In the genomic region with DNA sequence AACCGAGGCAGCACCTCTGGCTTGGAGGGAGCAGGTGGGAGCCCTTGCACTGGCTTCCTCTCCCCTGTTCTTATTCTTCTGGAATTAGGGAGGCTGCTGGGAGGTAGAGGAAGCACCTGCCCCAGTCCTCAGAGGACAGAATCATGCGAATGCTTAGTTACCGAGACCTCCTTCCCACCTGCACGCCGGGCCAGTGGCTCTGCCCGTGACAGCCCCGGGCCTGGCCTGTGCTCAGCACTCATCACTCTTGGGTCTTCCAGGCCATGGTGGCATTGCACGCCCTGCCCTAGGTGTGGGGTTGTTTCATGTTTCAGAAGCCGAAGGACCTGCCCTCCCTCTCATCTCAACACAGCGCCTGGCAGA, we compare ENCODE assay signal across 9 cellular contexts. TPM values are rescaled to one million over a fixed set of nuclear protein-coding genes. Genes with fewer than 3 reads are reported as not detected.
A peak's percentile ranks its signal among the peaks of the same experiment; 100 is the strongest.
DNase-seq lines count a peak whose midpoint lies in the region; ATAC-seq lines count a peak whose summit lies in the region.
"Had no signal": no experiment of that assay in that cellular context is flagged by ENCODE, and none has a peak within 500 bp of the region (broad histone marks: within the 10 kb centered on the region; RNA-seq: fewer than 3 reads in every experiment).

No MANE protein-coding gene starts in this region.

- peak; percentile 19 for ATAC-seq in HG03066 (IDR thresholded peaks at IDR 0.05; ENCODE audit: low read depth, unreplicated experiment)
- no peak for ATAC-seq in HG02852 (IDR thresholded peaks at IDR 0.05; ENCODE audit: unreplicated experiment)
- no peak for ATAC-seq in GM19023 (IDR thresholded peaks at IDR 0.05; ENCODE audit: unreplicated experiment)
- ATAC-seq: A549 had no signal

- H3K36me3 Mint-ChIP-seq in T-helper 2 cell treated with Interferon-gamma antibody and Interleukin-4, amounts not matched to agents 5 μg/mL and 100 μg/mL, for 36 hours (ENCODE audit: low read depth), result peaks cover 26% of the 10 kb centered on the region
- H3K36me3 Mint-ChIP-seq in activated T-helper 2 cell treated with anti-CD3 and anti-CD28 coated beads, Interferon-gamma antibody, Interleukin-2, Interleukin-4, amounts not matched to agents 10 μg/mL and 5 μg/mL and 100 μg/mL, durations not matched to agents 14 hours and 24 hours and 36 hours (ENCODE audit: low read depth), result peaks cover 21% of the 10 kb centered on the region

- intact Hi-C loops in activated T-helper 2 cell treated with anti-CD3 and anti-CD28 coated beads, Interferon-gamma antibody, Interleukin-2, Interleukin-4, amounts not matched to agents 10 μg/mL and 5 μg/mL and 100 μg/mL, durations not matched to agents 14 hours and 24 hours and 36 hours (cut with micrococcal nuclease), result no loop called here

- peak overlapping the region; percentile 91 for H3K4me3 Mint-ChIP-seq in T-helper 2 cell treated with Interferon-gamma antibody and Interleukin-4, amounts not matched to agents 5 μg/mL and 100 μg/mL, for 36 hours
- peak overlapping the region; percentile 75 for H3K4me3 Mint-ChIP-seq in activated T-helper 2 cell treated with anti-CD3 and anti-CD28 coated beads, Interferon-gamma antibody, Interleukin-2, Interleukin-4, amounts not matched to agents 10 μg/mL and 5 μg/mL and 100 μg/mL, durations not matched to agents 14 hours and 24 hours and 36 hours (ENCODE audit: low read depth)

- no peak for DNase-seq in T-helper 2 cell treated with Interferon-gamma antibody and Interleukin-4, amounts not matched to agents 5 μg/mL and 100 μg/mL, for 36 hours (ENCODE audit: low spot score)
- no peak for DNase-seq in T-helper 2 cell
- DNase-seq in activated T-helper 2 cell treated with anti-CD3 and anti-CD28 coated beads, Interferon-gamma antibody, Interleukin-2, Interleukin-4, amounts not matched to agents 10 μg/mL and 5 μg/mL and 100 μg/mL, durations not matched to agents 14 hours and 24 hours and 36 hours (ENCODE audit: low spot score), result no peak
- no peak for DNase-seq in NCI-H2107 treated with DMSO at 0.1 percent for 48 hours (lab: John Stamatoyannopoulos, UW; ENCODE audit: unreplicated experiment)

- no peaks in the 10 kb centered on the region for H3K27me3 Mint-ChIP-seq in T-helper 2 cell treated with Interferon-gamma antibody and Interleukin-4, amounts not matched to agents 5 μg/mL and 100 μg/mL, for 36 hours (ENCODE audit: low read depth)
- peaks cover 1% of the 10 kb centered on the region for H3K27me3 Mint-ChIP-seq in activated T-helper 2 cell treated with anti-CD3 and anti-CD28 coated beads, Interferon-gamma antibody, Interleukin-2, Interleukin-4, amounts not matched to agents 10 μg/mL and 5 μg/mL and 100 μg/mL, durations not matched to agents 14 hours and 24 hours and 36 hours (ENCODE audit: low read depth)

- peaks cover 7% of the 10 kb centered on the region for H3K9me3 Mint-ChIP-seq in T-helper 2 cell treated with Interferon-gamma antibody and Interleukin-4, amounts not matched to agents 5 μg/mL and 100 μg/mL, for 36 hours
- H3K9me3 Mint-ChIP-seq in activated T-helper 2 cell treated with anti-CD3 and anti-CD28 coated beads, Interferon-gamma antibody, Interleukin-2, Interleukin-4, amounts not matched to agents 10 μg/mL and 5 μg/mL and 100 μg/mL, durations not matched to agents 14 hours and 24 hours and 36 hours, result peaks cover 6% of the 10 kb centered on the region

- peak overlapping the region in 14 of 21 experiments; percentile 5 to 75 (median 61) for H3K27ac ChIP-seq in skin epidermis
- H3K27ac ChIP-seq: A549 had no signal

- peaks cover 60% of the 10 kb centered on the region for H3K4me1 Mint-ChIP-seq in T-helper 2 cell treated with Interferon-gamma antibody and Interleukin-4, amounts not matched to agents 5 μg/mL and 100 μg/mL, for 36 hours (ENCODE audit: low read depth)
- peaks cover 52% of the 10 kb centered on the region for H3K4me1 Mint-ChIP-seq in activated T-helper 2 cell treated with anti-CD3 and anti-CD28 coated beads, Interferon-gamma antibody, Interleukin-2, Interleukin-4, amounts not matched to agents 10 μg/mL and 5 μg/mL and 100 μg/mL, durations not matched to agents 14 hours and 24 hours and 36 hours (ENCODE audit: low read depth)

- no peak overlapping the region for H3K4me3 ChIP-seq in skin epidermis
- H3K4me3 ChIP-seq: A549 had no signal

- peak overlapping the region; percentile 96 for H3K27ac Mint-ChIP-seq in T-helper 2 cell treated with Interferon-gamma antibody and Interleukin-4, amounts not matched to agents 5 μg/mL and 100 μg/mL, for 36 hours
- H3K27ac Mint-ChIP-seq in activated T-helper 2 cell treated with anti-CD3 and anti-CD28 coated beads, Interferon-gamma antibody, Interleukin-2, Interleukin-4, amounts not matched to agents 10 μg/mL and 5 μg/mL and 100 μg/mL, durations not matched to agents 14 hours and 24 hours and 36 hours, result peak overlapping the region; percentile 97

RNA-seq across cellular contexts. Expression of a gene that starts 45.3 kb away (rescaled TPM):
- total RNA-seq in activated T-helper 2 cell treated with anti-CD3 and anti-CD28 coated beads, Interferon-gamma antibody, Interleukin-2, Interleukin-4, amounts not matched to agents 10 μg/mL and 5 μg/mL and 100 μg/mL, durations not matched to agents 14 hours and 24 hours and 36 hours, result 14.4 TPM in 2 replicates
